ENCODE assay signal across 19 cellular contexts in the genomic region with DNA sequence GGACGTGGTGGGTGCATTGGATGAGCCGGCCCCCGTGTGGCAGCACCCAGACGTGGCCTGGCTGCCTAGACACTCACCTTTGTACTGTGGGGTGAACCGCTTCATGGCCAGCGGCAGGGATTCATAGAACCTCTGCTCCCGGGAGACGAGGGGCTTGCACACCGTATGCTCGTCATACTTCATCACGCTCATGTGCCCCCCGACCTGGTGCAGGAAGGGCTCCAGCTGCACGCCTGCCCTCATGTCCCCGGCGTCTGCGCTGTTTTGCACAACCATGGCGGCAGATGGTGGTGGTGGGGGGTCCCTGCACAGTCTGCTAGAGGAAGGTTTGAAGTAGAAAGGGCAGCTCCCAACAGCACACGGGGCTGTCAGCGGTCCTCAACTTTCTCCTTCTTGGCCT. TPM values are rescaled to one million over a fixed set of nuclear protein-coding genes. Genes with fewer than 3 reads are reported as not detected.
"Had no signal": no experiment of that assay in that cellular context is flagged by ENCODE, and none has a peak within 500 bp of the region (broad histone marks: within the 10 kb centered on the region; RNA-seq: fewer than 3 reads in every experiment).

No MANE protein-coding gene starts in this region.

- DNase-seq: effector memory CD8-positive, alpha-beta T cell; glutamatergic neuron; immature natural killer cell; left lung; natural killer cell; nucleus accumbens; stimulated activated naive CD4-positive, alpha-beta T cell; thyroid gland; upper lobe of left lung; uterus had no signal

- H3K9me3 ChIP-seq: esophagus muscularis mucosa, gastroesophageal sphincter, left lung, lower lobe of right lung, pancreas, suprapubic skin, thyroid gland, upper lobe of left lung, uterus had no signal

- H3K4me3 ChIP-seq: esophagus muscularis mucosa, gastroesophageal sphincter, left lung, lower lobe of right lung, pancreas, skin epidermis, suprapubic skin, thyroid gland, upper lobe of left lung, uterus had no signal

- H3K27ac ChIP-seq: epithelial cell of prostate, esophagus muscularis mucosa, gastroesophageal sphincter, left lung, lower lobe of right lung, pancreas, skin epidermis, suprapubic skin, upper lobe of left lung, uterus had no signal

- H3K36me3 ChIP-seq: left lung, pancreas, suprapubic skin, uterus had no signal

- ATAC-seq: effector memory CD8-positive, alpha-beta T cell; gastroesophageal sphincter; left lung; lower lobe of right lung; natural killer cell; pancreas; sciatic nerve had no signal

- H3K4me1 ChIP-seq: gastroesophageal sphincter, lower lobe of right lung, suprapubic skin, uterus had no signal

- H3K27me3 ChIP-seq: esophagus muscularis mucosa, gastroesophageal sphincter, left lung, pancreas, suprapubic skin, thyroid gland, upper lobe of left lung, uterus had no signal

RNA-seq across cellular contexts. Expression of a gene that starts 11.5 kb away (rescaled TPM):
- total RNA-seq: natural killer cell had no signal
- polyA plus RNA-seq: immature natural killer cell, keratinocyte had no signal
